In the genomic region with DNA sequence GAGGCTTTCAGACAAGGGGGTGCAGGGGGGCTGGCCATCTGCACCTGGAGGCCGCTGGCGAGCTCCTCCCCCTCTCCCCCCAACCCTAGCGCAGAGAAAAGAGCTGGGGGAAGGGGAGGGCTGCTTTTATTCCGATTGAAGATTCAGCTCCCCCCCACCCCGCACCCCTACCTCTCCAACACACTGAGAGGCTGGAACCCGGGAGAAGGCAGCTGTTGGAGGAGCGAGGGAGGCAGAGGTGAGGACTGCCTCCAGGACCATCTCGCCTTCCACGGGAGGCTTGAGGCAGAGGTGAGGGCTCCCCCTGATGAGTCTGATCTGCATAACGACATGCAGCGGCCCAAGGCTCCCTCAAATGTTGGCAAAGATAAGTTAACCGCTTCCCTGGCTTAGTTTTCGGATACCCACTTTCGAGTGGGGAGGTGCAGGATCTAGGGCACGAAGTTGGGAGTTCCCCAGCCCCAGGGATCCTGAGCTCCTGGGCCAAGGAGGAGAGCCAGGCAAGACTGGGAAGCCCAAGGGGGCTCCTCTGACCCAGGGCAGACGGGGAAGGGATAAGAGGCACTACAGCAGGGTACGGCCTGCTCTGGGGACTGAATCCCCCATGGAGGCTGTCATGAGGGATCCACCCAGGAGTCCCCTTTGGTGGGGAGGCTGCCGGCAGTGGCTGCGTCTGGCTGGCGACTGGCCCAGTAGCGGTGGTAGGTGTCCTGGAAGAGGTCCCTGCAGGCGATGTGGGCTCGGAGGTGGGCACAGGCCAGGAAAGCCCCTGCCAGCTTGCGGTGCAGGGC, we compare ENCODE assay signal across 1 cellular context.
TF ChIP-seq lines count a peak whose summit lies in the region.

No MANE protein-coding gene starts in this region.

TF ChIP-seq in GM12878, 131 proteins besides CTCF, POLR2A, EP300 and RAD21:
- TF ChIP-seq, protein P1, sequence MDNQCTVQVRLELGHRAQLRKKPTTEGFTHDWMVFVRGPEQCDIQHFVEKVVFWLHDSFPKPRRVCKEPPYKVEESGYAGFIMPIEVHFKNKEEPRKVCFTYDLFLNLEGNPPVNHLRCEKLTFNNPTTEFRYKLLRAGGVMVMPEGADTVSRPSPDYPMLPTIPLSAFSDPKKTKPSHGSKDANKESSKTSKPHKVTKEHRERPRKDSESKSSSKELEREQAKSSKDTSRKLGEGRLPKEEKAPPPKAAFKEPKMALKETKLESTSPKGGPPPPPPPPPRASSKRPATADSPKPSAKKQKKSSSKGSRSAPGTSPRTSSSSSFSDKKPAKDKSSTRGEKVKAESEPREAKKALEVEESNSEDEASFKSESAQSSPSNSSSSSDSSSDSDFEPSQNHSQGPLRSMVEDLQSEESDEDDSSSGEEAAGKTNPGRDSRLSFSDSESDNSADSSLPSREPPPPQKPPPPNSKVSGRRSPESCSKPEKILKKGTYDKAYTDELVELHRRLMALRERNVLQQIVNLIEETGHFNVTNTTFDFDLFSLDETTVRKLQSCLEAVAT (IDR thresholded peaks at IDR 0.05): peak; percentile 42; the same call in 1 of the 2 replicates
- TF ChIP-seq, protein P2, sequence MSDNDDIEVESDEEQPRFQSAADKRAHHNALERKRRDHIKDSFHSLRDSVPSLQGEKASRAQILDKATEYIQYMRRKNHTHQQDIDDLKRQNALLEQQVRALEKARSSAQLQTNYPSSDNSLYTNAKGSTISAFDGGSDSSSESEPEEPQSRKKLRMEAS (IDR thresholded peaks at IDR 0.05; ENCODE audit: low read depth, low read length): 0 out of 2 replicates have a peak, but pooled peaks have one; percentile 7
- TF ChIP-seq ZBED1 (IDR thresholded peaks at IDR 0.05; ENCODE audit: borderline replicate concordance): no peak
